ENCODE assay signal across 30 cellular contexts in genomic region chr12:120956579-120957360, GRCh38. TPM values are rescaled to one million over a fixed set of nuclear protein-coding genes. Genes with fewer than 3 reads are reported as not detected.
DNase-seq lines count a peak whose midpoint lies in the region; FAIRE-seq and TF ChIP-seq lines count a peak whose summit lies in the region.
"Had no signal": no experiment of that assay in that cellular context is flagged by ENCODE, and none has a peak within 500 bp of the region (broad histone marks: within the 10 kb centered on the region; RNA-seq: fewer than 3 reads in every experiment).

No MANE protein-coding gene starts in this region.

- H2AFZ ChIP-seq in parathyroid adenoma, result peak overlapping the region; percentile 64

- H3K27ac ChIP-seq in VCaP (peak overlapping the region; percentile 34), parathyroid adenoma (peak overlapping the region; percentile 68)
- H3K27ac ChIP-seq: epithelial cell of prostate, stomach, thyroid gland had no signal

- H3K4me3 ChIP-seq in parathyroid adenoma (ENCODE audit: low read depth, low read length), result peak overlapping the region; percentile 2
- H3K4me3 ChIP-seq: stomach, thyroid gland had no signal

- H3K9ac ChIP-seq in parathyroid adenoma, result no peak overlapping the region

- no peaks in the 10 kb centered on the region for H3K9me3 ChIP-seq in parathyroid adenoma (ENCODE audit: control insufficient read depth, low read length)
- H3K9me3 ChIP-seq: stomach, thyroid gland had no signal

- no peaks in the 10 kb centered on the region for H3K79me2 ChIP-seq in parathyroid adenoma

- DNase-seq in HT-29 (ENCODE audit: low spot score), result peak; percentile 39
- no peak for DNase-seq in CD1c-positive myeloid dendritic cell (ENCODE audit: extremely low spot score)
- DNase-seq in RCC 7860 (ENCODE audit: low spot score), result no peak
- DNase-seq in stimulated activated CD4-positive, alpha-beta T cell treated with anti-CD3 and anti-CD28 coated beads, Interleukin-4, amount 100 ng/mL, for 4 hours, result no peak
- DNase-seq: activated CD8-positive, alpha-beta memory T cell treated with anti-CD3 and anti-CD28 coated beads, Interleukin-2, amount 50 U/mL, for 48 hours; activated CD8-positive, alpha-beta T cell treated with anti-CD3 and anti-CD28 coated beads for 36 hours; activated naive CD4-positive, alpha-beta T cell treated with Interleukin-2 at 50 U/mL for 16 hours; caudate nucleus; CD4-positive, alpha-beta memory T cell; cortex of kidney; effector memory CD4-positive, alpha-beta T cell; hypothalamus; NCI-H1436 treated with DMSO at 0.1 percent for 48 hours; NCI-H2081 treated with DMSO at 0.1 percent for 48 hours; NCI-H2227 treated with DMSO at 0.1 percent for 48 hours; NCI-H526 treated with DMSO at 0.1 percent for 48 hours; PC-3; right cardiac atrium; SHP77 treated with DMSO at 0.1 percent for 48 hours; stomach; thyroid gland had no signal

- H3K27me3 ChIP-seq in parathyroid adenoma (ENCODE audit: control insufficient read depth, insufficient read depth, low read length), result no peaks in the 10 kb centered on the region
- H3K27me3 ChIP-seq: stomach, thyroid gland had no signal

- no peak overlapping the region for H3K4me2 ChIP-seq in parathyroid adenoma (ENCODE audit: low read length)

- FAIRE-seq in RCC 7860 (lab: Jason Lieb, UNC), result no peak
- FAIRE-seq: GM12891 had no signal

- H3K4me1 ChIP-seq in parathyroid adenoma, result peaks cover 22% of the 10 kb centered on the region
- H3K4me1 ChIP-seq: thyroid gland had no signal

- H3K36me3 ChIP-seq in parathyroid adenoma (ENCODE audit: control insufficient read depth, insufficient read depth, low read length), result no peaks in the 10 kb centered on the region
- H3K36me3 ChIP-seq: stomach, thyroid gland had no signal

- TF ChIP-seq CTCF in VCaP (conservative IDR thresholded peaks at IDR 0.05), result no peak
- no peak for TF ChIP-seq CTCF in parathyroid adenoma (IDR thresholded peaks at IDR 0.05)

RNA-seq across cellular contexts. Expression of gene HNF1A, which starts 21.6 kb away (rescaled TPM):
- total RNA-seq in HT-29 (2014; rRNA removed; shearing (Covaris generic)), result 31.1 and 41.7 TPM in 2 replicates
- total RNA-seq: activated CD8-positive, alpha-beta T cell treated with anti-CD3 and anti-CD28 coated beads for 36 hours; activated T-helper 1 cell treated with anti-CD3 and anti-CD28 coated beads, Interleukin-12 subunit alpha, Interleukin-12 subunit beta, Interleukin-2, Interleukin-4 antibody, amounts not matched to agents 30 ng/mL and 10 ng/mL and 1 ng/mL, durations not matched to agents 14 hours and 24 hours and 36 hours; CD4-positive, alpha-beta memory T cell; H4; HT1080; lung microvascular endothelial cell; PC-3; right cardiac atrium; T-helper 2 cell treated with Interferon-gamma antibody and Interleukin-4, amounts not matched to agents 100 ng/mL and 5 ng/mL, for 36 hours; thyroid gland had no signal

RNA-seq across cellular contexts. Expression of gene SPPL3, which starts 52.6 kb away (rescaled TPM):
- total RNA-seq in HT-29 (2014; rRNA removed; shearing (Covaris generic)), result 7.9 and 8.6 TPM in 2 replicates

RNA-seq across cellular contexts. Expression of gene C12orf43, which starts 59.5 kb away (rescaled TPM):
- total RNA-seq in HT-29 (2014; rRNA removed; shearing (Covaris generic)), result 10.9 and 18.9 TPM in 2 replicates
